23 cellular contexts compared by ENCODE assay signal in the genomic region with DNA sequence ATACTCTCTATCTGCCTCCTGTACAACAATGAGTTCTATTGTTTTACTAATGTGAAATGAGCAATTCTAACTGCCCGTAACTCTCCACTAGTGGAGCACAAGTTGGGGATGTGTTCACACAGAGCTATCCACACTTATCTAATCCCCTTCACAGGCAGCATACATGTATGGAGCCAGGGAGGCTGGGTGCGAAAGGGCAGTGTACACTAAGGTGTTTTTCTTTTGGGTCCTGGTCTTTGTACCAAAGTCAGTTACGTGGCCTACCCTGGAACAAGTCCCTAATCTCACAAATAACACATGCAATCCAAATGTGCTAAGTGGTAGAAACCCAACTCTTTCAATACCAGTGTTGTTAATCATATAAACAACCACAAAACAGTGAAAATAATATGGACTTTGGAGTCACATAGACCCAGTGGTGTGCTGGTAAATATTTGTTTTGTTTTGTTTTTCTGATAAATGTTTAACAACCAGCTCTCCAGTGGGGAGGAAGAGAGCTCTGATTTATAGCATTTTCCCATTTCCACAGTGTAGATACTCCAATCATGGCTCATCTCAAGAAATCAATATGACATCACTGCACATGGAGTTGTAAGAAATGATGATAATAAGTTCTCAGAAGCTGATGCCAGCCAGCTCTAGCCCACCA.
"Had no signal": no experiment of that assay in that cellular context is flagged by ENCODE, and none has a peak within 500 bp of the region (broad histone marks: within the 10 kb centered on the region; RNA-seq: fewer than 3 reads in every experiment).

No MANE protein-coding gene starts in this region.

- H3K27me3 Mint-ChIP-seq: activated CD4-positive, alpha-beta T cell treated with anti-CD3 and anti-CD28 coated beads, Interleukin-2, amount 10 ng/mL, durations not matched to agents 24 days and 14 days; activated naive CD4-positive, alpha-beta T cell treated with anti-CD3 and anti-CD28 coated beads, Interleukin-2, amount 10 ng/mL, durations not matched to agents 7 days and 5 days; activated T-cell treated with anti-CD3 and anti-CD28 coated beads, Interleukin-2, amount 50 U/mL, for 24 hours; dendritic cell treated with granulocyte-macrophage colony-stimulating factor and Interleukin-4, amounts not matched to agents 40 ng/mL and 50 ng/mL, for 4 days had no signal

- H3K9me3 ChIP-seq: psoas muscle had no signal

- H3K4me1 Mint-ChIP-seq: activated CD4-positive, alpha-beta T cell treated with anti-CD3 and anti-CD28 coated beads, Interleukin-2, amount 10 ng/mL, durations not matched to agents 24 days and 14 days; activated naive CD4-positive, alpha-beta T cell treated with anti-CD3 and anti-CD28 coated beads, Interleukin-2, amount 10 ng/mL, durations not matched to agents 7 days and 5 days; stimulated activated effector memory CD8-positive, alpha-beta T cell treated with anti-CD3 and anti-CD28 coated beads, Interleukin-12 subunit alpha, Interleukin-12 subunit beta, amount 100 ng/mL, for 72 hours had no signal

- H3K27ac ChIP-seq: breast epithelium, psoas muscle, stomach, upper lobe of left lung had no signal

- H3K27ac Mint-ChIP-seq: activated CD4-positive, alpha-beta T cell treated with anti-CD3 and anti-CD28 coated beads, Interleukin-2, amount 10 ng/mL, durations not matched to agents 24 days and 14 days; activated CD8-positive, alpha-beta T cell treated with anti-CD3 and anti-CD28 coated beads, Interleukin-2, amount 10 ng/mL, durations not matched to agents 7 days and 5 days; activated naive CD4-positive, alpha-beta T cell treated with anti-CD3 and anti-CD28 coated beads, Interleukin-2, amount 10 ng/mL, durations not matched to agents 7 days and 5 days; activated T-cell treated with anti-CD3 and anti-CD28 coated beads, Interleukin-2, amount 50 U/mL, for 24 hours; dendritic cell treated with granulocyte-macrophage colony-stimulating factor and Interleukin-4, amounts not matched to agents 40 ng/mL and 50 ng/mL, for 4 days; stimulated activated effector memory CD8-positive, alpha-beta T cell treated with anti-CD3 and anti-CD28 coated beads, Interleukin-12 subunit alpha, Interleukin-12 subunit beta, amount 100 ng/mL, for 72 hours had no signal

- FAIRE-seq: endothelial cell of umbilical vein had no signal

- DNase-seq: activated CD4-positive, alpha-beta T cell treated with anti-CD3 and anti-CD28 coated beads, Interleukin-2, amount 10 ng/mL, durations not matched to agents 24 days and 14 days; activated CD4-positive, CD25-positive, alpha-beta regulatory T cell; activated CD8-positive, alpha-beta T cell treated with anti-CD3 and anti-CD28 coated beads, Interleukin-2, amount 10 ng/mL, durations not matched to agents 7 days and 5 days; activated effector memory CD4-positive, alpha-beta T cell treated with Interleukin-2 at 50 U/mL for 16 hours; activated naive CD4-positive, alpha-beta T cell treated with anti-CD3 and anti-CD28 coated beads, Interleukin-2, amount 10 ng/mL, durations not matched to agents 7 days and 5 days; activated T-cell treated with anti-CD3 and anti-CD28 coated beads, Interleukin-2, amount 50 U/mL, for 24 hours; aorta; effector memory CD4-positive, alpha-beta T cell; foreskin fibroblast; glutamatergic neuron; hypothalamus; islet precursor cell; occipital lobe; psoas muscle; stimulated activated CD4-positive, alpha-beta T cell treated with anti-CD3 and anti-CD28 coated beads, Interleukin-4, amount 100 ng/mL, for 1 hour; stomach; upper lobe of left lung had no signal

- H3K27me3 ChIP-seq: breast epithelium, stomach, upper lobe of left lung had no signal

- H3K36me3 ChIP-seq: breast epithelium, stomach, upper lobe of left lung had no signal

- H3K4me1 ChIP-seq: breast epithelium, psoas muscle, stomach, upper lobe of left lung had no signal

- H3K36me3 Mint-ChIP-seq: activated naive CD4-positive, alpha-beta T cell treated with anti-CD3 and anti-CD28 coated beads, Interleukin-2, amount 10 ng/mL, durations not matched to agents 7 days and 5 days; stimulated activated effector memory CD8-positive, alpha-beta T cell treated with anti-CD3 and anti-CD28 coated beads, Interleukin-12 subunit alpha, Interleukin-12 subunit beta, amount 100 ng/mL, for 72 hours had no signal

- H3K4me3 Mint-ChIP-seq: activated CD4-positive, alpha-beta T cell treated with anti-CD3 and anti-CD28 coated beads, Interleukin-2, amount 10 ng/mL, durations not matched to agents 24 days and 14 days; activated CD8-positive, alpha-beta T cell treated with anti-CD3 and anti-CD28 coated beads, Interleukin-2, amount 10 ng/mL, durations not matched to agents 7 days and 5 days; activated naive CD4-positive, alpha-beta T cell treated with anti-CD3 and anti-CD28 coated beads, Interleukin-2, amount 10 ng/mL, durations not matched to agents 7 days and 5 days; activated T-cell treated with anti-CD3 and anti-CD28 coated beads, Interleukin-2, amount 50 U/mL, for 24 hours; dendritic cell treated with granulocyte-macrophage colony-stimulating factor and Interleukin-4, amounts not matched to agents 40 ng/mL and 50 ng/mL, for 4 days; stimulated activated effector memory CD8-positive, alpha-beta T cell treated with anti-CD3 and anti-CD28 coated beads, Interleukin-12 subunit alpha, Interleukin-12 subunit beta, amount 100 ng/mL, for 72 hours had no signal

- ATAC-seq: activated CD8-positive, alpha-beta T cell treated with anti-CD3 and anti-CD28 coated beads, Interleukin-2, amount 10 ng/mL, durations not matched to agents 7 days and 5 days; psoas muscle; sciatic nerve; stimulated activated effector memory CD8-positive, alpha-beta T cell treated with anti-CD3 and anti-CD28 coated beads, Interleukin-12 subunit alpha, Interleukin-12 subunit beta, amount 100 ng/mL, for 72 hours had no signal

- H3K4me2 ChIP-seq: smooth muscle cell had no signal

- H3K4me3 ChIP-seq: breast epithelium, psoas muscle, smooth muscle cell, stomach, upper lobe of left lung had no signal
